ENCODE assay signal across 28 cellular contexts in genomic region chr1:143610196-143610595, GRCh38.
"Had no signal": no experiment of that assay in that cellular context is flagged by ENCODE, and none has a peak within 500 bp of the region (broad histone marks: within the 10 kb centered on the region; RNA-seq: fewer than 3 reads in every experiment).

No MANE protein-coding gene starts in this region.

- FAIRE-seq: colon, endometrium, endothelial cell of umbilical vein, frontal cortex had no signal

- DNase-seq: colonic mucosa; cortex of kidney; dermis blood vessel endothelial cell; dorsolateral prefrontal cortex; effector CD4-positive, alpha-beta T cell; effector CD8-positive, alpha-beta T cell; effector memory CD4-positive, alpha-beta T cell; effector memory CD8-positive, alpha-beta T cell; endodermal cell; erythroblast; esophagus squamous epithelium; foreskin fibroblast; foreskin keratinocyte; foreskin melanocyte; gastrocnemius medialis; glutamatergic neuron; head of caudate nucleus; heart left ventricle; heart right ventricle had no signal

- H3K4me3 ChIP-seq: colonic mucosa, coronary artery, dorsolateral prefrontal cortex, esophagus squamous epithelium, gastrocnemius medialis, gastroesophageal sphincter, heart left ventricle, heart right ventricle, hepatocyte had no signal

- H3K36me3 ChIP-seq: colonic mucosa, esophagus squamous epithelium, gastrocnemius medialis, gastroesophageal sphincter, heart left ventricle, heart right ventricle had no signal

- H3K4me1 ChIP-seq: colonic mucosa, esophagus squamous epithelium, foreskin keratinocyte, gastrocnemius medialis, gastroesophageal sphincter, heart left ventricle, heart right ventricle had no signal

- H3K9me3 ChIP-seq: colonic mucosa, esophagus squamous epithelium, gastrocnemius medialis, gastroesophageal sphincter, heart left ventricle, heart right ventricle had no signal

- ATAC-seq: effector memory CD8-positive, alpha-beta T cell; esophagus mucosa; foreskin keratinocyte; gastrocnemius medialis; gastroesophageal sphincter; heart left ventricle; heart right ventricle had no signal

- H3K4me2 ChIP-seq: hepatocyte had no signal

- H3K27ac ChIP-seq: colonic mucosa, coronary artery, dorsolateral prefrontal cortex, epithelial cell of prostate, esophagus squamous epithelium, foreskin keratinocyte, gastrocnemius medialis, gastroesophageal sphincter, heart left ventricle, heart right ventricle, hepatocyte had no signal

- H3K27me3 ChIP-seq: colonic mucosa, esophagus squamous epithelium, foreskin keratinocyte, gastrocnemius medialis, gastroesophageal sphincter, hepatocyte had no signal
